ENCODE assay signal across 19 cellular contexts in the genomic region with DNA sequence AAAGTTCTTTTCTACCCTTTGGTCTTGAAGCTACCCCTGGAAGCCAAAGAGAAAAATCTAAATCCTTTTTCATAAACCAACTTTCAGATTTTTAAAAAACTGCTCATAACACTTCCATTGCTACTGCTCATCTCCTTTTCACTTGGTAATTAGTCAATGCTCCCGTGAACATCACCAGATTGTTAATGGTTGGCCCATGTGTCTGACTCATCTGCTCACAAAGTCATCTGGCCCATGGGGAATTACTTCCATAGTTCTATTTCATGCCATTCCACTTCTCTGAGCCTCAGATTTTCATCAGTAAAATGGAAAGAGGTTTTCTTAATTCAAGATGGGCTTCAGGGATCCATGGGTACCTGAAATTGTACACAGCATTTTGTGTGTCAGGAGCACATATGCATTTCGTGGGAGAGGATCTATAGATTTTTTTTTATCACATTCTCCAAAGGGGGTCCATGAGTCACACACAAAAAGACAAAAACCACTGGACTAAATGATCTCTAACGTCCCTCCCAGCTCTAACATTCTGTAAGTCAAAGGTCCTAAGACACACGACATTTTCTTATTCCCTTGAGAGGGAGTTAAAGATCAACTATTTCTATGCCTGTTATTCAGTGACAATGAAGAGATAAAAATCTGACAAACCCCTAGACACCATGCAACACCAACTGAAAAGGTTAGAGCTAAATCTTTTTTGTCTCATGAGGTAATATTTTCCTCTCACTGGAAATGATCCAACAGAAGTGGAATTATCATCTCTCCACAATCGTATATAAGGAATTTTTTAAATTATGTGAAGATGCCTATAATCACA.
DNase-seq lines count a peak whose midpoint lies in the region; ATAC-seq, FAIRE-seq and TF ChIP-seq lines count a peak whose summit lies in the region.
"Had no signal": no experiment of that assay in that cellular context is flagged by ENCODE, and none has a peak within 500 bp of the region (broad histone marks: within the 10 kb centered on the region; RNA-seq: fewer than 3 reads in every experiment).

No MANE protein-coding gene starts in this region.

- H3K27me3 Mint-ChIP-seq in memory B cell (no peaks in the 10 kb centered on the region), progenitor cell of endocrine pancreas (no peaks in the 10 kb centered on the region)
- H3K27me3 Mint-ChIP-seq: activated B cell treated with CpG ODN at 0.5 μM for 24 hours, naive B cell had no signal

- H3K4me3 Mint-ChIP-seq in memory B cell (no peak overlapping the region), progenitor cell of endocrine pancreas (ENCODE audit: low read depth) (no peak overlapping the region)
- H3K4me3 Mint-ChIP-seq: activated B cell treated with CpG ODN at 0.5 μM for 24 hours, naive B cell had no signal

- no peaks in the 10 kb centered on the region for H3K36me3 ChIP-seq in bronchial epithelial cell (ENCODE audit: control insufficient read depth, insufficient read depth, low read length)

- no peak for ATAC-seq in memory B cell (ENCODE audit: low read depth)
- no peak for ATAC-seq in GM18867 (IDR thresholded peaks at IDR 0.05; ENCODE audit: unreplicated experiment)
- ATAC-seq: gastrocnemius medialis, right cardiac atrium had no signal

- H3K4me1 Mint-ChIP-seq in memory B cell, result no peaks in the 10 kb centered on the region
- H3K4me1 Mint-ChIP-seq in progenitor cell of endocrine pancreas (ENCODE audit: low read depth), result no peaks in the 10 kb centered on the region
- H3K4me1 Mint-ChIP-seq: activated B cell treated with CpG ODN at 0.5 μM for 24 hours had no signal

- H3K36me3 Mint-ChIP-seq in memory B cell, result peaks cover 35% of the 10 kb centered on the region
- H3K36me3 Mint-ChIP-seq in progenitor cell of endocrine pancreas (ENCODE audit: insufficient read depth), result peaks cover 21% of the 10 kb centered on the region

- no peaks in the 10 kb centered on the region for H3K9me3 Mint-ChIP-seq in memory B cell
- H3K9me3 Mint-ChIP-seq in progenitor cell of endocrine pancreas (ENCODE audit: low read depth), result no peaks in the 10 kb centered on the region
- H3K9me3 Mint-ChIP-seq: activated B cell treated with CpG ODN at 0.5 μM for 24 hours had no signal

- DNase-seq in AG09309 (ENCODE audit: low read depth) (peak; percentile 11), HS-5 (ENCODE audit: low read depth) (peak; percentile 52), bronchial epithelial cell (ENCODE audit: low read depth) (peak; percentile 8), memory B cell (ENCODE audit: low spot score in 2 of 2) (no peak), RKO (ENCODE audit: low spot score) (no peak), progenitor cell of endocrine pancreas (ENCODE audit: low spot score, unreplicated experiment) (no peak), NCI-H1105 (lab: John Stamatoyannopoulos, UW) (no peak)
- DNase-seq: activated B cell treated with CpG ODN at 0.5 μM for 24 hours; activated CD8-positive, alpha-beta memory T cell treated with anti-CD3 and anti-CD28 coated beads, Interleukin-2, amount 50 U/mL, for 4 hours; activated naive CD4-positive, alpha-beta T cell treated with anti-CD3 and anti-CD28 coated beads, Interleukin-2, amount 50 U/mL, for 16 hours; gastrocnemius medialis; naive B cell; right cardiac atrium; stimulated activated CD4-positive, alpha-beta T cell treated with anti-CD3 and anti-CD28 coated beads, Interleukin-4, amount 100 ng/mL, for 24 hours; stimulated activated naive CD4-positive, alpha-beta T cell treated with Interleukin-2 at 50 U/mL for 16 hours had no signal

- no peaks in the 10 kb centered on the region for H3K27me3 ChIP-seq in bronchial epithelial cell (ENCODE audit: control insufficient read depth, insufficient read depth, low read length)
- H3K27me3 ChIP-seq: gastrocnemius medialis had no signal

- H3K27ac Mint-ChIP-seq in memory B cell (peak overlapping the region; percentile 45), progenitor cell of endocrine pancreas (no peak overlapping the region)
- H3K27ac Mint-ChIP-seq: activated B cell treated with CpG ODN at 0.5 μM for 24 hours had no signal

- H3K4me3 ChIP-seq in AG09309 (ENCODE audit: control insufficient read depth, low read depth, low read length) (no peak overlapping the region), bronchial epithelial cell (ENCODE audit: low read depth, low read length) (no peak overlapping the region)
- H3K4me3 ChIP-seq: gastrocnemius medialis had no signal

- FAIRE-seq in bronchial epithelial cell (lab: Jason Lieb, UNC), result no peak
- FAIRE-seq: colon, GM18507, keratinocyte had no signal

- TF ChIP-seq CTCF in AG09309 (IDR thresholded peaks at IDR 0.05; ENCODE audit: control insufficient read depth, insufficient read depth, low read depth, low read length, missing control alignments), result no peak
- no peak for TF ChIP-seq CTCF in bronchial epithelial cell (IDR thresholded peaks at IDR 0.05; ENCODE audit: insufficient read depth, low read length, severe bottlenecking)
- TF ChIP-seq CTCF in progenitor cell of endocrine pancreas (IDR thresholded peaks at IDR 0.05; ENCODE audit: unreplicated experiment), result no peak

Comparison
In these comparisons a context has a peak if more than half of its experiments do, and no peak if none do; other contexts are left out.
1. DNase-seq: peak in AG09309 (single experiment), HS-5 (single experiment) and bronchial epithelial cell (single experiment); none in memory B cell (0 of 2), RKO (single experiment), progenitor cell of endocrine pancreas (single experiment) and NCI-H1105 (single experiment).